Comparison of ENCODE assay signal across 18 cellular contexts in genomic region chr11:70630816-70631623, GRCh38.
"Had no signal": no experiment of that assay in that cellular context is flagged by ENCODE, and none has a peak within 500 bp of the region (broad histone marks: within the 10 kb centered on the region; RNA-seq: fewer than 3 reads in every experiment).

No MANE protein-coding gene starts in this region.

- H3K27me3 ChIP-seq: gastrocnemius medialis, ovary, uterus had no signal

- H3K4me1 ChIP-seq: uterus had no signal

- DNase-seq: activated CD4-positive, alpha-beta memory T cell treated with anti-CD3 and anti-CD28 coated beads, Interleukin-2, amount 10 ng/mL, durations not matched to agents 7 days and 5 days; activated CD4-positive, alpha-beta T cell treated with anti-CD3 and anti-CD28 coated beads for 36 hours; activated CD8-positive, alpha-beta memory T cell treated with anti-CD3 and anti-CD28 coated beads, Interleukin-2, amount 50 U/mL, for 4 hours; activated naive CD4-positive, alpha-beta T cell treated with Interleukin-2 at 50 U/mL for 16 hours; activated naive CD8-positive, alpha-beta T cell treated with anti-CD3 and anti-CD28 coated beads, Interleukin-2, amount 50 U/mL, for 24 hours; central memory CD4-positive, alpha-beta T cell; effector CD8-positive, alpha-beta T cell; gastrocnemius medialis; kidney; left ventricle myocardium inferior; ovary; stimulated activated CD4-positive, alpha-beta T cell treated with anti-CD3 and anti-CD28 coated beads, Interleukin-15, amount 100 ng/mL, for 24 hours; stimulated activated CD4-positive, alpha-beta T cell treated with anti-CD3 and anti-CD28 coated beads, Interleukin-4, amount 100 ng/mL, for 4 hours; stomach; uterus had no signal

- H3K9me3 ChIP-seq: gastrocnemius medialis, left ventricle myocardium inferior, ovary, stomach, uterus had no signal

- ATAC-seq: activated CD4-positive, alpha-beta T cell treated with anti-CD3 and anti-CD28 coated beads for 36 hours; activated naive CD8-positive, alpha-beta T cell treated with anti-CD3 and anti-CD28 coated beads, Interleukin-2, amount 50 U/mL, for 24 hours; gastrocnemius medialis; natural killer cell treated with Interleukin-12 subunit alpha and Interleukin-12 subunit beta and Interleukin-15 and Interleukin-18, amount 100 ng/mL, for 72 hours had no signal

- H3K4me3 ChIP-seq: coronary artery, gastrocnemius medialis, left ventricle myocardium inferior, ovary, stomach, uterus had no signal

- H3K27ac ChIP-seq: coronary artery, gastrocnemius medialis, left ventricle myocardium inferior, ovary, stomach, uterus, VCaP had no signal

- H3K36me3 ChIP-seq: gastrocnemius medialis, left ventricle myocardium inferior, ovary, stomach, uterus had no signal
